ENCODE assay signal across 8 cellular contexts in genomic region chrX:115690554-115691216, GRCh38.
DNase-seq lines count a peak whose midpoint lies in the region; ATAC-seq, FAIRE-seq and TF ChIP-seq lines count a peak whose summit lies in the region.

No MANE protein-coding gene starts in this region.

- FAIRE-seq in keratinocyte (lab: Jason Lieb, UNC): peak; percentile 52

- peak; percentile 68 for TF ChIP-seq CTCF in HEK293 (tag by site-specific recombination; IDR thresholded peaks at IDR 0.05)
- TF ChIP-seq CTCF in LNCaP clone FGC (IDR thresholded peaks at IDR 0.05; ENCODE audit: control insufficient read depth, extremely low read depth, insufficient read depth): peak; percentile 58
- peak; percentile 71 for TF ChIP-seq CTCF in RWPE2 (IDR thresholded peaks at IDR 0.05; ENCODE audit: poor library complexity, severe bottlenecking)
- peak; percentile 51 to 73 (median 60) for TF ChIP-seq CTCF in breast epithelium (IDR thresholded peaks at IDR 0.05)
- TF ChIP-seq CTCF in keratinocyte (optimal IDR thresholded peaks at IDR 0.05 in 1 of 3, IDR thresholded peaks at IDR 0.05 in 1 of 3, conservative IDR thresholded peaks at IDR 0.05 in 1 of 3; ENCODE audit: extremely low read depth in 1 of 3, insufficient read depth in 2 of 3, low read length in 3 of 3): peak; percentile 73 to 81 (median 75)

- H3K9me3 ChIP-seq in HEK293 (ENCODE audit: control insufficient read depth, insufficient read depth, low read depth, low read length): no peaks in the 10 kb centered on the region
- no peaks in the 10 kb centered on the region for H3K9me3 ChIP-seq in RWPE2 (ENCODE audit: severe bottlenecking)
- no peaks in the 10 kb centered on the region for H3K9me3 ChIP-seq in breast epithelium
- H3K9me3 ChIP-seq in keratinocyte (ENCODE audit: control insufficient read depth, low read depth, low read length): no peaks in the 10 kb centered on the region

- POLR2A ChIA-PET in HEK293 (lab: Yijun Ruan, JAX): no interaction called here

- H3K9me1 ChIP-seq in keratinocyte (ENCODE audit: control insufficient read depth, extremely low read depth, insufficient read depth, low read length): no peaks in the 10 kb centered on the region

- intact Hi-C loops in breast epithelium (cut with DNase I; ENCODE audit: low total_unique reads): no loop called here

- no peak for TF ChIP-seq POLR2A in breast epithelium (IDR thresholded peaks at IDR 0.05)

- no peak overlapping the region for H3K9ac ChIP-seq in keratinocyte (ENCODE audit: control insufficient read depth, extremely low read depth, insufficient read depth, low read length)

- dilution Hi-C loops in keratinocyte (cut with MboI; ENCODE audit: extremely low pct_ligation_motif_present, low sequenced_read_pairs): no loop called here

- CTCF ChIA-PET in HEK293 (lab: Yijun Ruan, JAX): interaction anchor here (0.5 to 2.6 kb wide), 24 partner anchors 10 to 1010 kb away, joined by 3 to 30 read pairs (median 4); no protein-coding TSS in a partner anchor

- no peak overlapping the region for H2AFZ ChIP-seq in keratinocyte (ENCODE audit: control insufficient read depth, low read length)

- H3K4me3 ChIP-seq in HEK293 (ENCODE audit: low read depth, low read length): no peak overlapping the region
- H3K4me3 ChIP-seq in LNCaP clone FGC (ENCODE audit: low read depth, low read length): no peak overlapping the region
- no peak overlapping the region for H3K4me3 ChIP-seq in RWPE2 (ENCODE audit: severe bottlenecking)
- no peak overlapping the region for H3K4me3 ChIP-seq in breast epithelium
- no peak overlapping the region for H3K4me3 ChIP-seq in keratinocyte (ENCODE audit: control insufficient read depth in 2 of 3, extremely low read depth in 1 of 3, insufficient read depth in 2 of 3, low read depth in 1 of 3, low read length in 3 of 3)

- H3K4me2 ChIP-seq in keratinocyte (ENCODE audit: control insufficient read depth, extremely low read depth, insufficient read depth, low read depth, low read length): no peak overlapping the region

- H3K27me3 ChIP-seq in RWPE2 (ENCODE audit: insufficient read depth, poor library complexity, severe bottlenecking) (no peaks in the 10 kb centered on the region), breast epithelium (peaks cover 0 to 52% of the 10 kb centered on the region in 2 donors), keratinocyte (ENCODE audit: control insufficient read depth, extremely low read depth, insufficient read depth, low read length) (peaks cover 6% of the 10 kb centered on the region)

- no peaks in the 10 kb centered on the region for H4K20me1 ChIP-seq in keratinocyte (ENCODE audit: control insufficient read depth, extremely low read depth, insufficient read depth, low read length)

- no peaks in the 10 kb centered on the region for H3K79me2 ChIP-seq in keratinocyte (ENCODE audit: control insufficient read depth, insufficient read depth, low read length)

- ATAC-seq in RWPE2 (ENCODE audit: low read depth): peak; percentile 76

- H3K4me1 ChIP-seq in HEK293 (ENCODE audit: control insufficient read depth, insufficient read depth, low read length): no peaks in the 10 kb centered on the region; the same call in 1 of the 2 replicates
- H3K4me1 ChIP-seq in RWPE2 (ENCODE audit: insufficient read depth, poor library complexity, severe bottlenecking): no peaks in the 10 kb centered on the region
- H3K4me1 ChIP-seq in breast epithelium: no peaks in the 10 kb centered on the region
- no peaks in the 10 kb centered on the region for H3K4me1 ChIP-seq in keratinocyte (ENCODE audit: control insufficient read depth, extremely low read depth, insufficient read depth, low read length)

- no peak overlapping the region for H3K27ac ChIP-seq in HEK293 (ENCODE audit: extremely low read depth, low read depth, low read length)
- no peak overlapping the region for H3K27ac ChIP-seq in RWPE2 (ENCODE audit: poor library complexity, severe bottlenecking)
- no peak overlapping the region for H3K27ac ChIP-seq in breast epithelium
- H3K27ac ChIP-seq in keratinocyte (ENCODE audit: control insufficient read depth, insufficient read depth, low read length): no peak overlapping the region

- DNase-seq in SKM-1 (lab: John Stamatoyannopoulos, UW; ENCODE audit: unreplicated experiment): peak; percentile 1
- no peak for DNase-seq in SKM-1 treated with dmso at 0.1 percent for 144 hours (lab: John Stamatoyannopoulos, UW; ENCODE audit: unreplicated experiment)
- DNase-seq in LNCaP clone FGC (ENCODE audit: low read depth): peak; percentile 19
- DNase-seq in RWPE2 (ENCODE audit: low spot score): no peak
- peak in 1 of 2 donors; percentile 24 for DNase-seq in breast epithelium (ENCODE audit: low spot score in 2 of 2)
- DNase-seq in keratinocyte (ENCODE audit: low read depth, low spot score): peak; percentile 13
- DNase-seq in stimulated activated CD4-positive, alpha-beta T cell treated with anti-CD3 and anti-CD28 coated beads, Interleukin-1b, Interleukin-23, amount 100 ng/mL, for 4 hours (ENCODE audit: low read depth in 2 of 2): peak; percentile 1 to 41

- H3K36me3 ChIP-seq in HEK293 (ENCODE audit: control insufficient read depth in 2 of 2, insufficient read depth in 1 of 2, low read length in 2 of 2): no peaks in the 10 kb centered on the region
- H3K36me3 ChIP-seq in RWPE2 (ENCODE audit: low read depth): no peaks in the 10 kb centered on the region
- H3K36me3 ChIP-seq in breast epithelium: no peaks in the 10 kb centered on the region
- H3K36me3 ChIP-seq in keratinocyte (ENCODE audit: control insufficient read depth in 2 of 2, extremely low read depth in 1 of 2, insufficient read depth in 2 of 2, low read length in 2 of 2): no peaks in the 10 kb centered on the region

TF ChIP-seq in HEK293, 187 proteins besides CTCF, POLR2A, EP300 and RAD21 (continues in another document):
- TF ChIP-seq ZNF518A (tag by site-specific recombination; conservative IDR thresholded peaks at IDR 0.05; ENCODE audit: low read depth) (no peak), ZSCAN5A (tag by site-specific recombination; IDR thresholded peaks at IDR 0.05) (no peak), ZNF335 (tag by site-specific recombination; conservative IDR thresholded peaks at IDR 0.05) (no peak), ZNF561 (tag by site-specific recombination; IDR thresholded peaks at IDR 0.05; ENCODE audit: borderline replicate concordance) (no peak)
- TF ChIP-seq, protein P1, sequence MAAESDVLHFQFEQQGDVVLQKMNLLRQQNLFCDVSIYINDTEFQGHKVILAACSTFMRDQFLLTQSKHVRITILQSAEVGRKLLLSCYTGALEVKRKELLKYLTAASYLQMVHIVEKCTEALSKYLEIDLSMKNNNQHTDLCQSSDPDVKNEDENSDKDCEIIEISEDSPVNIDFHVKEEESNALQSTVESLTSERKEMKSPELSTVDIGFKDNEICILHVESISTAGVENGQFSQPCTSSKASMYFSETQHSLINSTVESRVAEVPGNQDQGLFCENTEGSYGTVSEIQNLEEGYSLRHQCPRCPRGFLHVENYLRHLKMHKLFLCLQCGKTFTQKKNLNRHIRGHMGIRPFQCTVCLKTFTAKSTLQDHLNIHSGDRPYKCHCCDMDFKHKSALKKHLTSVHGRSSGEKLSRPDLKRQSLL (tag by site-specific recombination; IDR thresholded peaks at IDR 0.05): no peak

Comparison
In these comparisons a context has a peak if more than half of its experiments do, and no peak if none do; other contexts are left out.
1. DNase-seq: peak in SKM-1 (single experiment), LNCaP clone FGC (single experiment), keratinocyte (single experiment) and stimulated activated CD4-positive, alpha-beta T cell treated with anti-CD3 and anti-CD28 coated beads, Interleukin-1b, Interleukin-23, amount 100 ng/mL, for 4 hours (2 of 2); none in SKM-1 treated with dmso at 0.1 percent for 144 hours (single experiment) and RWPE2 (single experiment).
2. Peak in every context shown above with its lines, with median percentiles within 50 percentile points of each other: CTCF ChIP-seq.